In genomic region chr7:7830122-7830878, GRCh38 we compare ENCODE assay signal across 15 cellular contexts.
A peak's percentile ranks its signal among the peaks of the same experiment; 100 is the strongest.
DNase-seq lines count a peak whose midpoint lies in the region; ATAC-seq and TF ChIP-seq lines count a peak whose summit lies in the region.
"Had no signal": no experiment of that assay in that cellular context is flagged by ENCODE, and none has a peak within 500 bp of the region (broad histone marks: within the 10 kb centered on the region; RNA-seq: fewer than 3 reads in every experiment).

No MANE protein-coding gene starts in this region.

- intact Hi-C loops in Calu3 (cut with micrococcal nuclease; ENCODE audit: unreplicated experiment), result loop anchor here (1.0 kb wide), 1 partner anchor 22 kb away; no protein-coding TSS in a partner anchor
- intact Hi-C loops in left lung (cut with DNase I), result no loop called here

- no peak overlapping the region for H3K4me3 Mint-ChIP-seq in Calu3 (ENCODE audit: low read depth, unreplicated experiment)
- H3K4me3 Mint-ChIP-seq: activated naive CD8-positive, alpha-beta T cell treated with anti-CD3 and anti-CD28 coated beads, Interleukin-2, amount 10 ng/mL, durations not matched to agents 7 days and 5 days; B cell had no signal

- H3K27me3 ChIP-seq in RWPE2 (ENCODE audit: insufficient read depth, poor library complexity, severe bottlenecking) (no peaks in the 10 kb centered on the region), left lung (no peaks in the 10 kb centered on the region)
- H3K27me3 ChIP-seq: right atrium auricular region, tibial artery had no signal

- H3K27me3 Mint-ChIP-seq in Calu3 (ENCODE audit: unreplicated experiment), result no peaks in the 10 kb centered on the region
- H3K27me3 Mint-ChIP-seq: activated naive CD8-positive, alpha-beta T cell treated with anti-CD3 and anti-CD28 coated beads, Interleukin-2, amount 10 ng/mL, durations not matched to agents 7 days and 5 days; B cell had no signal

- DNase-seq in Calu3 (peak; percentile 42), NCI-H1092 treated with DMSO at 0.1 percent for 48 hours (lab: John Stamatoyannopoulos, UW) (peak; percentile 98), RWPE2 (ENCODE audit: low spot score) (no peak), left lung (no peak), amniotic stem cell (lab: John Stamatoyannopoulos, UW) (no peak), GF-D8 (lab: John Stamatoyannopoulos, UW) (no peak)
- DNase-seq: activated naive CD8-positive, alpha-beta T cell treated with anti-CD3 and anti-CD28 coated beads, Interleukin-2, amount 10 ng/mL, durations not matched to agents 7 days and 5 days; effector memory CD4-positive, alpha-beta T cell; midbrain; NCI-H524; tibial artery had no signal

- H3K36me3 ChIP-seq in RWPE2 (ENCODE audit: low read depth) (no peaks in the 10 kb centered on the region), left lung (no peaks in the 10 kb centered on the region)
- H3K36me3 ChIP-seq: right atrium auricular region, tibial artery had no signal

- H3K4me1 ChIP-seq in RWPE2 (ENCODE audit: insufficient read depth, poor library complexity, severe bottlenecking) (no peaks in the 10 kb centered on the region), left lung (no peaks in the 10 kb centered on the region)
- H3K4me1 ChIP-seq: right atrium auricular region had no signal

- BruUV-seq in Calu3 (replicated peaks; lab: Mats Ljungman, UMichigan), result no TSS peak

- no peaks in the 10 kb centered on the region for H3K9me3 ChIP-seq in RWPE2 (ENCODE audit: severe bottlenecking)
- no peaks in the 10 kb centered on the region for H3K9me3 ChIP-seq in left lung
- H3K9me3 ChIP-seq: right atrium auricular region, tibial artery had no signal

- ATAC-seq in RWPE2 (ENCODE audit: low read depth) (peak; percentile 27; the same call in 1 of the 3 replicates), left lung (peak; percentile 91), GM19463 (IDR thresholded peaks at IDR 0.05; ENCODE audit: unreplicated experiment) (no peak), GM21526 (IDR thresholded peaks at IDR 0.05; ENCODE audit: low FRiP score, unreplicated experiment) (no peak)

- no peak overlapping the region for H3K4me3 ChIP-seq in RWPE2 (ENCODE audit: severe bottlenecking)
- H3K4me3 ChIP-seq in left lung, result no peak overlapping the region
- H3K4me3 ChIP-seq: right atrium auricular region, tibial artery had no signal

- TF ChIP-seq CTCF in Calu3 (IDR thresholded peaks at IDR 0.05; ENCODE audit: unreplicated experiment) (no peak), RWPE2 (IDR thresholded peaks at IDR 0.05; ENCODE audit: poor library complexity, severe bottlenecking) (no peak), left lung (IDR thresholded peaks at IDR 0.05) (no peak)

- peaks cover under 1% of the 10 kb centered on the region for H3K9me3 Mint-ChIP-seq in Calu3 (ENCODE audit: low read depth, unreplicated experiment)

- peaks cover 14% of the 10 kb centered on the region for H3K4me1 Mint-ChIP-seq in Calu3 (ENCODE audit: low read depth, unreplicated experiment)

- H3K27ac ChIP-seq in RWPE2 (ENCODE audit: poor library complexity, severe bottlenecking), result no peak overlapping the region
- H3K27ac ChIP-seq in left lung, result no peak overlapping the region
- H3K27ac ChIP-seq: right atrium auricular region, tibial artery had no signal

- no peaks in the 10 kb centered on the region for H3K36me3 Mint-ChIP-seq in Calu3 (ENCODE audit: insufficient read depth, unreplicated experiment)

- CTCF ChIA-PET in Calu3 (lab: Charles Lee), result interaction anchor here (0.8 kb wide), 1 partner anchor 15 kb away, joined by 3 read pairs; no protein-coding TSS in a partner anchor

- H3K27ac Mint-ChIP-seq in Calu3 (ENCODE audit: unreplicated experiment), result peak overlapping the region; percentile 23
- H3K27ac Mint-ChIP-seq: activated naive CD8-positive, alpha-beta T cell treated with anti-CD3 and anti-CD28 coated beads, Interleukin-2, amount 10 ng/mL, durations not matched to agents 7 days and 5 days; B cell had no signal

Comparison
In these comparisons a context has a peak if more than half of its experiments do, and no peak if none do; other contexts are left out.
1. DNase-seq: peak in Calu3 (single experiment) and NCI-H1092 treated with DMSO at 0.1 percent for 48 hours (single experiment); none in RWPE2 (single experiment), left lung (0 of 2), amniotic stem cell (single experiment) and GF-D8 (single experiment).
2. ATAC-seq: peak in RWPE2 (single experiment) and left lung (single experiment); none in GM19463 (single experiment) and GM21526 (single experiment).